Comparison of ENCODE assay signal across 17 cellular contexts in the genomic region with DNA sequence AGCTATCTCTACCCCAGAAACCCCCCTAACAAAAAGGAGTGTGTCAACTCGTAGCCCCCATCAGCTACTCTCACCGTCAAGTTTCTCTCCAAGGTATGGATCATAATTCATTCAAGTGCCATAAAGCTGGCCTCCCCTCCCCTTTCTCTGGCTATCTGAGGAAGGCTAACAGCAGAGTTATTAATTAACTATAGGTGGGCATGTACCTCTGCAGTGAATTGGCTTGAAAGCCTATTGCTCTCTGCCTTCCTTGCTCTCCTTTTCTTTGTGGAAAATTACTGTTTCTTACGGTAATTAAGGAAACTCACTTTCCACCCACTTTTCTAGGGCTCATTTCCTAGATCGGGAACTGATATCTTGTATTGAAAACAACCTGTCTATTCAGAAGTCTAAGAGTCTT. TPM values are rescaled to one million over a fixed set of nuclear protein-coding genes. Genes with fewer than 3 reads are reported as not detected.
DNase-seq lines count a peak whose midpoint lies in the region; ATAC-seq and TF ChIP-seq lines count a peak whose summit lies in the region.
"Had no signal": no experiment of that assay in that cellular context is flagged by ENCODE, and none has a peak within 500 bp of the region (broad histone marks: within the 10 kb centered on the region; RNA-seq: fewer than 3 reads in every experiment).

No MANE protein-coding gene starts in this region.

- DNase-seq in heart right ventricle: no peak
- DNase-seq in Right ventricle myocardium inferior (ENCODE audit: missing footprints): no peak
- no peak for DNase-seq in dorsolateral prefrontal cortex
- DNase-seq in mucosa of descending colon: no peak
- no peak for DNase-seq in upper lobe of right lung
- no peak for DNase-seq in amniotic stem cell (lab: John Stamatoyannopoulos, UW)
- DNase-seq in SKM-1 (lab: John Stamatoyannopoulos, UW; ENCODE audit: unreplicated experiment): no peak
- DNase-seq: activated CD8-positive, alpha-beta T cell treated with anti-CD3 and anti-CD28 coated beads for 36 hours; activated naive CD8-positive, alpha-beta T cell treated with anti-CD3 and anti-CD28 coated beads, Interleukin-2, amount 50 U/mL, for 24 hours; CD4-positive, alpha-beta T cell; immature natural killer cell; midbrain; occipital lobe; T-helper 1 cell had no signal

- H3K27ac ChIP-seq in heart right ventricle (peak overlapping the region in 9 of 10 donors; percentile 11 to 74 (median 52)), dorsolateral prefrontal cortex (peak overlapping the region in 46 of 59 donors; percentile 11 to 87 (median 66)), upper lobe of right lung (peak overlapping the region; percentile 7)

- H3K9me3 ChIP-seq in heart right ventricle: no peaks in the 10 kb centered on the region
- H3K9me3 ChIP-seq in mucosa of descending colon: no peaks in the 10 kb centered on the region
- H3K9me3 ChIP-seq in upper lobe of right lung: no peaks in the 10 kb centered on the region

- WGBS in heart right ventricle, 2 donors: 79 to 82% methylated on average over 4 of the region's 4 CpGs

- H3K4me1 ChIP-seq in heart right ventricle: peaks cover 0 to 42% (median 24%) of the 10 kb centered on the region in 9 donors
- H3K4me1 ChIP-seq in mucosa of descending colon (ENCODE audit: low read depth): peaks cover 18% of the 10 kb centered on the region
- peaks cover 13% of the 10 kb centered on the region for H3K4me1 ChIP-seq in upper lobe of right lung

- no peak overlapping the region for H3K4me3 ChIP-seq in heart right ventricle
- peak overlapping the region in 1 of 59 donors; percentile 37 for H3K4me3 ChIP-seq in dorsolateral prefrontal cortex
- no peak overlapping the region for H3K4me3 ChIP-seq in mucosa of descending colon
- H3K4me3 ChIP-seq in upper lobe of right lung: no peak overlapping the region

- intact Hi-C loops in heart right ventricle (cut with DNase I): loop anchor here (1.0 to 10.0 kb wide), 8 partner anchors 39 to 239 kb away; a partner anchor contains a TSS
- intact Hi-C loops in Right ventricle myocardium inferior (cut with DNase I): loop anchor here (1.0 kb wide), 2 partner anchors 39 to 54 kb away; no protein-coding TSS in a partner anchor
- intact Hi-C loops in dorsolateral prefrontal cortex (cut with DNase I): loop anchor here (1.0 to 2.0 kb wide), 2 partner anchors 39 kb away; a partner anchor contains a TSS
- intact Hi-C loops in mucosa of descending colon (cut with DNase I, micrococcal nuclease): loop anchor here (2.0 to 5.0 kb wide), 2 partner anchors 39 to 46 kb away; a partner anchor contains a TSS
- intact Hi-C loops in upper lobe of right lung (cut with DNase I): loop anchor here (5.0 kb wide), 1 partner anchor 51 kb away; no protein-coding TSS in a partner anchor

- H3K36me3 ChIP-seq in heart right ventricle (peaks cover 0 to 42% (median 3%) of the 10 kb centered on the region in 9 donors), mucosa of descending colon (ENCODE audit: low read depth) (no peaks in the 10 kb centered on the region), upper lobe of right lung (peaks cover 12% of the 10 kb centered on the region)

- TF ChIP-seq CTCF in heart right ventricle (IDR thresholded peaks at IDR 0.05): no peak
- TF ChIP-seq CTCF in dorsolateral prefrontal cortex (IDR thresholded peaks at IDR 0.05 in 54 of 56, conservative IDR thresholded peaks at IDR 0.05 in 2 of 56; ENCODE audit: low read depth in 1 of 56, partially characterized antibody in 56 of 56): no peak
- no peak for TF ChIP-seq CTCF in mucosa of descending colon (IDR thresholded peaks at IDR 0.05)
- TF ChIP-seq CTCF in upper lobe of right lung (IDR thresholded peaks at IDR 0.05): no peak

- ATAC-seq in heart right ventricle: no peak
- ATAC-seq in Right ventricle myocardium inferior: no peak
- peak; percentile 61 for ATAC-seq in mucosa of descending colon
- ATAC-seq in upper lobe of right lung: no peak
- no peak for ATAC-seq in HG03139 (IDR thresholded peaks at IDR 0.05; ENCODE audit: unreplicated experiment)
- ATAC-seq: activated CD8-positive, alpha-beta T cell treated with anti-CD3 and anti-CD28 coated beads for 36 hours; activated naive CD8-positive, alpha-beta T cell treated with anti-CD3 and anti-CD28 coated beads, Interleukin-2, amount 50 U/mL, for 24 hours; HCT116; stimulated activated effector memory CD8-positive, alpha-beta T cell treated with anti-CD3 and anti-CD28 coated beads, Interleukin-12 subunit alpha, Interleukin-12 subunit beta, amount 100 ng/mL, for 72 hours had no signal

- no peaks in the 10 kb centered on the region for H3K27me3 ChIP-seq in heart right ventricle
- no peaks in the 10 kb centered on the region for H3K27me3 ChIP-seq in dorsolateral prefrontal cortex
- H3K27me3 ChIP-seq in upper lobe of right lung: no peaks in the 10 kb centered on the region

RNA-seq across cellular contexts. Expression of a gene that starts 14.1 kb away (rescaled TPM):
- 1 to 10 TPM; 2.3 to 7.3 (median 3.8) TPM for total RNA-seq in heart right ventricle
- 1 to 10 TPM; 8.6 to 9.4 TPM for polyA plus RNA-seq in heart right ventricle
- total RNA-seq in Right ventricle myocardium inferior: 2.9 TPM
- 10 to 100 TPM in 36 of 120 experiments, 1 to 10 TPM in 84; 4.5 to 16.1 (median 8.9) TPM for total RNA-seq in dorsolateral prefrontal cortex
- 10 to 100 TPM in 2 of 3 donors, 1 to 10 TPM in 1; 8.9 to 14.4 (median 11.4) TPM for total RNA-seq in mucosa of descending colon
- total RNA-seq in upper lobe of right lung: 9.5 TPM

RNA-seq across cellular contexts. Expression of a gene that starts 38.8 kb away (rescaled TPM):
- total RNA-seq in heart right ventricle: 10 to 100 TPM in 4 of 10 donors, 1 to 10 TPM in 6; 3.9 to 21.9 (median 9.0) TPM
- polyA plus RNA-seq in heart right ventricle: 10 to 100 TPM; 13.2 to 21.1 TPM
- total RNA-seq in Right ventricle myocardium inferior: 16.7 TPM
- 10 to 100 TPM in 115 of 120 experiments, 1 to 10 TPM in 5; 7.5 to 83.6 (median 20.5) TPM for total RNA-seq in dorsolateral prefrontal cortex
- 10 to 100 TPM in 2 of 3 donors, 1 to 10 TPM in 1; 7.0 to 27.4 (median 11.6) TPM for total RNA-seq in mucosa of descending colon
- 27.5 TPM for total RNA-seq in upper lobe of right lung
- polyA plus RNA-seq: immature natural killer cell had no signal

RNA-seq across cellular contexts. Expression of a gene that starts 57.7 kb away (rescaled TPM):
- 10 to 100 TPM; 37.4 to 63.4 (median 50.6) TPM for total RNA-seq in heart right ventricle
- polyA plus RNA-seq in heart right ventricle: 10 to 100 TPM; 24.9 to 32.6 TPM
- total RNA-seq in Right ventricle myocardium inferior: 51.6 TPM
- total RNA-seq in dorsolateral prefrontal cortex: 100 to 1,000 TPM in 5 of 120 experiments, 10 to 100 TPM in 115; 51.4 to 114 (median 73.5) TPM
- total RNA-seq in mucosa of descending colon: 10 to 100 TPM; 32.8 to 62.9 (median 35.5) TPM
- 53.7 TPM for total RNA-seq in upper lobe of right lung

Comparison
In these comparisons a context has a peak if more than half of its experiments do, and no peak if none do; other contexts are left out.
1. H3K27ac ChIP-seq: peak in every context shown above with its lines; median percentile 66 in dorsolateral prefrontal cortex; 52 in heart right ventricle; 7 in upper lobe of right lung.